8 cellular contexts compared by ENCODE assay signal in genomic region chr9:114538241-114538640, GRCh38. TPM values are rescaled to one million over a fixed set of nuclear protein-coding genes. Genes with fewer than 3 reads are reported as not detected.
DNase-seq lines count a peak whose midpoint lies in the region; ATAC-seq, FAIRE-seq and TF ChIP-seq lines count a peak whose summit lies in the region.

No MANE protein-coding gene starts in this region.

- POLR2A ChIA-PET in Caco-2 (lab: Charles Lee) = interaction anchor here (1.0 kb wide), 1 partner anchor 49 kb away, joined by 6 read pairs; the partner anchor contains the start of gene ATP6V1G1
- POLR2A ChIA-PET in RWPE1 (lab: Yijun Ruan, JAX; ENCODE audit: low non-redundant PET) = interaction anchor here (0.5 to 1.0 kb wide), 2 partner anchors 21 to 50 kb away, joined by 3 to 4 read pairs; partner anchors contain the start of gene ATP6V1G1

- no peaks in the 10 kb centered on the region for H3K9me3 ChIP-seq in Caco-2

- H3K4me2 ChIP-seq in GM23338 = no peak overlapping the region

- ATAC-seq in GM23338 (peak; percentile 99), foreskin keratinocyte (peak; percentile 100)

- H3K36me3 Mint-ChIP-seq in Caco-2 (ENCODE audit: insufficient read depth, unreplicated experiment) (no peaks in the 10 kb centered on the region), GM23338 (ENCODE audit: low read depth) (no peaks in the 10 kb centered on the region)

- peak; percentile 68 to 74 for DNase-seq in Caco-2
- DNase-seq in GM23338 (ENCODE audit: low spot score) = peak; percentile 89
- DNase-seq in RWPE1 (ENCODE audit: low spot score) = peak; percentile 58
- peak; percentile 50 to 66 for DNase-seq in foreskin keratinocyte
- DNase-seq in globus pallidus (ENCODE audit: low spot score) = no peak
- DNase-seq in GM12892 (ENCODE audit: insufficient read length) = no peak
- DNase-seq in G401 (ENCODE audit: low spot score) = no peak
- DNase-seq in T1000 (lab: John Stamatoyannopoulos, UW) = no peak

- H3K4me1 Mint-ChIP-seq in Caco-2 (ENCODE audit: low read depth, unreplicated experiment) = no peaks in the 10 kb centered on the region
- H3K4me1 Mint-ChIP-seq in GM23338 = peaks cover 15% of the 10 kb centered on the region

- no peak overlapping the region for H2AFZ ChIP-seq in GM23338

- no peaks in the 10 kb centered on the region for H3K9me2 ChIP-seq in GM23338 (ENCODE audit: insufficient read depth)

- TF ChIP-seq CTCF in Caco-2 (IDR thresholded peaks at IDR 0.05; ENCODE audit: insufficient read depth in 1 of 2, low read depth in 1 of 2, low read length in 1 of 2, severe bottlenecking in 1 of 2, unreplicated experiment in 1 of 2) (peak; percentile 34 to 69), GM23338 (conservative IDR thresholded peaks at IDR 0.05; ENCODE audit: low read depth in 2 of 2) (peak; percentile 42 to 68), RWPE1 (conservative IDR thresholded peaks at IDR 0.05; ENCODE audit: low read depth) (no peak), foreskin keratinocyte (conservative IDR thresholded peaks at IDR 0.05) (peak; percentile 73)

- no TSS peak for BruUV-seq in Caco-2 (replicated peaks; lab: Mats Ljungman, UMichigan)

- no peaks in the 10 kb centered on the region for H3K79me2 ChIP-seq in GM23338 (replicated peaks; ENCODE audit: insufficient read depth)

- H3K36me3 ChIP-seq in Caco-2 (ENCODE audit: control insufficient read depth, insufficient read depth, low read length) (no peaks in the 10 kb centered on the region), GM23338 (ENCODE audit: insufficient read depth) (no peaks in the 10 kb centered on the region)

- H3K9me3 Mint-ChIP-seq in Caco-2 (ENCODE audit: unreplicated experiment) (no peaks in the 10 kb centered on the region), GM23338 (no peaks in the 10 kb centered on the region)

- H4K20me1 ChIP-seq in GM23338 (replicated peaks; ENCODE audit: insufficient read depth) = no peaks in the 10 kb centered on the region

- H3K4me3 Mint-ChIP-seq in Caco-2 (ENCODE audit: unreplicated experiment) (no peak overlapping the region), GM23338 (no peak overlapping the region)

- in situ Hi-C loops in G401 (cut with HindIII; ENCODE audit: low sequenced_read_pairs) = no loop called here

- TF ChIP-seq POLR2A in GM12892 (IDR thresholded peaks at IDR 0.05; ENCODE audit: low read depth, low read length) = no peak

- no peak overlapping the region for H3K27ac Mint-ChIP-seq in Caco-2 (ENCODE audit: unreplicated experiment)
- H3K27ac Mint-ChIP-seq in GM23338 = no peak overlapping the region; the same call in 1 of the 2 replicates

- intact Hi-C loops in Caco-2 (cut with micrococcal nuclease; ENCODE audit: unreplicated experiment) = loop anchor here (1.0 kb wide), 5 partner anchors 20 to 115 kb away; partner anchors contain the start of genes ATP6V1G1 and TMEM268

- H3F3A ChIP-seq in GM23338 (replicated peaks; ENCODE audit: low read depth) = no peaks in the 10 kb centered on the region

- H3K27me3 ChIP-seq in Caco-2 (replicated peaks; ENCODE audit: control insufficient read depth, insufficient read depth, low read length) (no peaks in the 10 kb centered on the region), GM23338 (ENCODE audit: insufficient read depth) (no peaks in the 10 kb centered on the region), foreskin keratinocyte (peaks cover under 1% of the 10 kb centered on the region)

- H3K27me3 Mint-ChIP-seq in Caco-2 (ENCODE audit: insufficient read depth, unreplicated experiment) = peaks cover 7% of the 10 kb centered on the region
- peaks cover 2% of the 10 kb centered on the region for H3K27me3 Mint-ChIP-seq in GM23338 (ENCODE audit: insufficient read depth, low read depth, poor library complexity)

- CTCF ChIA-PET in Caco-2 (lab: Charles Lee) = interaction anchor here (0.6 to 3.0 kb wide), 9 partner anchors 10 to 133 kb away, joined by 3 to 56 read pairs (median 7); partner anchors contain the start of genes ATP6V1G1 and TMEM268
- CTCF ChIA-PET in RWPE1 (lab: Yijun Ruan, JAX) = interaction anchor here (0.5 to 1.6 kb wide), 9 partner anchors 10 to 997 kb away, joined by 3 to 8 read pairs (median 3); partner anchors contain the start of genes ATP6V1G1 and TMEM268

- H3K4me3 ChIP-seq in Caco-2 (ENCODE audit: low read depth, low read length) (no peak overlapping the region), GM23338 (no peak overlapping the region)

- no peak for FAIRE-seq in GM12892 (lab: Jason Lieb, UNC)

- H3K27ac ChIP-seq in GM23338 (ENCODE audit: low read depth) = no peak overlapping the region
- H3K27ac ChIP-seq in RWPE1 = no peak overlapping the region
- H3K27ac ChIP-seq in foreskin keratinocyte = no peak overlapping the region

- no peaks in the 10 kb centered on the region for H3K4me1 ChIP-seq in Caco-2
- H3K4me1 ChIP-seq in GM23338 (ENCODE audit: insufficient read depth) = no peaks in the 10 kb centered on the region; the same call in 1 of the 2 replicates
- H3K4me1 ChIP-seq in foreskin keratinocyte = no peaks in the 10 kb centered on the region

TF ChIP-seq in GM23338, 12 proteins besides CTCF, POLR2A, EP300 and RAD21 (continues in another document):
- 0 out of 2 replicates have a peak, but pooled peaks have one; percentile 31 for TF ChIP-seq ZNF462 (CRISPR knock-in tag; IDR thresholded peaks at IDR 0.05)
- TF ChIP-seq CREB1 (CRISPR knock-in tag; IDR thresholded peaks at IDR 0.05; ENCODE audit: low read depth) = 0 out of 2 replicates have a peak, but pooled peaks have one; percentile 13

RNA-seq across cellular contexts. Expression of gene WHRN, which starts 33.0 kb away (rescaled TPM):
- total RNA-seq in Caco-2 (2022) = 1.4 and 1.6 TPM in 2 replicates
- 8.9 and 11.2 TPM in 2 replicates for total RNA-seq in GM23338 (2014; rRNA removed; shearing (Covaris generic))
- polyA plus RNA-seq in GM23338 (2016; fragmentation: Nextera tagmentation; extraction: Ambion mirVana) = 7.2 and 8.3 TPM in 2 replicates
- total RNA-seq in foreskin keratinocyte = 2.8 and 3.4 TPM in 2 replicates
- 2.0 and 2.6 TPM in 2 replicates for polyA plus RNA-seq in foreskin keratinocyte
- polyA plus RNA-seq in GM12892 (2012; ENCODE audit: missing spikeins) = 1.1 TPM
- 4.7 and 7.2 TPM in 2 replicates for total RNA-seq in G401 (2014; rRNA removed; shearing (Covaris generic))

RNA-seq across cellular contexts. Expression of gene ATP6V1G1, which starts 49.3 kb away (rescaled TPM):
- 143 and 147 TPM in 2 replicates for total RNA-seq in Caco-2 (2022)
- total RNA-seq in GM23338 (2014; rRNA removed; shearing (Covaris generic)) = 166 and 179 TPM in 2 replicates
- 494 and 509 TPM in 2 replicates for polyA plus RNA-seq in GM23338 (2016; fragmentation: Nextera tagmentation; extraction: Ambion mirVana)
- total RNA-seq in foreskin keratinocyte = 108 and 128 TPM in 2 replicates
- 102 and 110 TPM in 2 replicates for polyA plus RNA-seq in foreskin keratinocyte
- polyA plus RNA-seq in GM12892 (2012; ENCODE audit: missing spikeins) = 75.3 TPM
- 235 and 237 TPM in 2 replicates for total RNA-seq in G401 (2014; rRNA removed; shearing (Covaris generic))

Comparison
In these comparisons a context has a peak if more than half of its experiments do, and no peak if none do; other contexts are left out.
1. DNase-seq: peak in Caco-2 (2 of 2), GM23338 (single experiment), RWPE1 (single experiment) and foreskin keratinocyte (2 of 2); none in globus pallidus (single experiment), GM12892 (single experiment), G401 (single experiment) and T1000 (single experiment).